18 cellular contexts compared by ENCODE assay signal in the genomic region with DNA sequence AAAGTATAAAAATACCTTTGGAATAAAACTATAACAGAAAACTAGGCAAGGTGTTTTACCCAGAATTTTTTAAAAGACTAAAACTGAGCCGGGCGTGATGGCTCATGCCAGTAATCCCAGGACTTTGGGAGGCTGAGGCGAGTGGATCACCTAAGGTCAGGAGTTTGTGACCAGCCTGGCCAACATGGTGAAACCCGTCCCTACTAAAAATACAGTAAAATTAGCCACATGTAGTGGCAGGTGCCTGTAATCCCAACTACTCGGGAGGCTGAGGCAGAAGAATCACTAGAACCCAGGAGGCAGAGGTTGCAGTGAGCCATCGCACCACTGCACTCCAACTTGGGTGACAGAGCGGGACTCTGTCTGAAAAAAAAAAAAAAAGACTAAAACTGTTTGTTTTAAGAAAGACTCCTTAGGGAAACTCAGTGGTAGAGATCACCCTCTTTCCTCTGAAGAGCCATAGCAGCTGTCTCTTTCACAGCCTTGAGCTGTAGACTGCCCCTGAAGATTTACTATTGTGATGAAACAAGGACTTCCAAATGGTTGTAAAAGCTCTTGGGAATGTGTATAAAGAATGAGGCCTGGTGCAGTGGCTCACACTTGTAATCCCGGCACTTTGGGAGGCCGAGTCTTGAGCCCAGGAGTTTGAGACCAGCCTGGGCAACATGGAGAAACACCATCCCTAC. TPM values are rescaled to one million over a fixed set of nuclear protein-coding genes. Genes with fewer than 3 reads are reported as not detected.
DNase-seq lines count a peak whose midpoint lies in the region; ATAC-seq, FAIRE-seq and TF ChIP-seq lines count a peak whose summit lies in the region.
"Had no signal": no experiment of that assay in that cellular context is flagged by ENCODE, and none has a peak within 500 bp of the region (broad histone marks: within the 10 kb centered on the region; RNA-seq: fewer than 3 reads in every experiment).

No MANE protein-coding gene starts in this region.

- H3K18ac ChIP-seq in neuronal stem cell (ENCODE audit: low read length): no peak overlapping the region

- DNase-seq in ELF-1 (ENCODE audit: low read depth, low spot score): peak; percentile 21
- no peak for DNase-seq in RWPE1 (ENCODE audit: low spot score)
- DNase-seq in fibroblast of villous mesenchyme (ENCODE audit: low read depth): peak; percentile 77
- no peak for DNase-seq in sigmoid colon
- DNase-seq in small intestine: no peak
- no peak for DNase-seq in neuronal stem cell (ENCODE audit: low spot score)
- no peak for DNase-seq in activated CD4-positive, alpha-beta T cell treated with anti-CD3 and anti-CD28 coated beads for 36 hours
- DNase-seq: AML-193, DMS53, GDM1, NCI-H1048, NCI-H2107, NCI-H226, NCI-H526 treated with DMSO at 0.1 percent for 48 hours, PC-3 had no signal

- POLR2A ChIA-PET in RWPE1 (lab: Yijun Ruan, JAX; ENCODE audit: low non-redundant PET): no interaction called here
- POLR2A ChIA-PET in activated CD4-positive, alpha-beta T cell treated with anti-CD3 and anti-CD28 coated beads for 36 hours (lab: Charles Lee): no interaction called here

- CTCF ChIA-PET in RWPE1 (lab: Yijun Ruan, JAX): interaction anchor here (0.6 kb wide), 1 partner anchor 20 kb away, joined by 3 read pairs; no protein-coding TSS in a partner anchor
- CTCF ChIA-PET in activated CD4-positive, alpha-beta T cell treated with anti-CD3 and anti-CD28 coated beads for 36 hours (lab: Charles Lee): interaction anchor here (0.6 to 1.7 kb wide), 4 partner anchors 9 to 91 kb away, joined by 3 to 5 read pairs (median 4); no protein-coding TSS in a partner anchor

- H3K36me3 ChIP-seq in sigmoid colon (no peaks in the 10 kb centered on the region), small intestine (ENCODE audit: control insufficient read depth in 2 of 2, insufficient read depth in 2 of 2, low read length in 2 of 2) (peaks cover 0 to 2% of the 10 kb centered on the region in 2 donors), neuronal stem cell (replicated peaks in 1 of 2; ENCODE audit: control insufficient read depth in 2 of 2, insufficient read depth in 2 of 2, low read length in 2 of 2) (peaks cover 0 to 8% of the 10 kb centered on the region in 2 donors)

- H2AFZ ChIP-seq in neuronal stem cell (ENCODE audit: low read length): no peak overlapping the region

- TF ChIP-seq POLR2A in sigmoid colon (IDR thresholded peaks at IDR 0.05): no peak

- H3K4me3 ChIP-seq in fibroblast of villous mesenchyme (ENCODE audit: low read depth, low read length) (no peak overlapping the region), sigmoid colon (no peak overlapping the region), small intestine (ENCODE audit: low read depth in 1 of 2, low read length in 2 of 2) (no peak overlapping the region), neuronal stem cell (ENCODE audit: low read length in 2 of 2) (no peak overlapping the region)
- H3K4me3 ChIP-seq: K562 had no signal

- H3K9ac ChIP-seq in neuronal stem cell (ENCODE audit: low read depth, low read length, poor library complexity): no peak overlapping the region

- H3K36me3 Mint-ChIP-seq in activated CD4-positive, alpha-beta T cell treated with anti-CD3 and anti-CD28 coated beads for 36 hours (ENCODE audit: low read depth): peaks cover 13% of the 10 kb centered on the region

- 89 to 96% methylated on average over 9 of the region's 9 CpGs for WGBS in sigmoid colon, 2 donors
- 88 to 96% (median 95%) methylated on average over 9 of the region's 9 CpGs for WGBS in small intestine, 3 donors
- no CpG with 5 or more reads among the region's 9 CpGs for WGBS in neuronal stem cell (ENCODE audit: extremely low coverage in 2 of 2, insufficient read length in 2 of 2, insufficient replicate concordance in 1 of 2), 2 donors

- no peak for TF ChIP-seq EP300 in sigmoid colon (IDR thresholded peaks at IDR 0.05)

- no peak overlapping the region for H3K27ac Mint-ChIP-seq in activated CD4-positive, alpha-beta T cell treated with anti-CD3 and anti-CD28 coated beads for 36 hours

- H3K4me1 ChIP-seq in sigmoid colon (peaks cover 0 to 59% (median 35%) of the 10 kb centered on the region in 4 donors), small intestine (ENCODE audit: control insufficient read depth in 2 of 2, insufficient read depth in 1 of 2, low read depth in 1 of 2, low read length in 1 of 2) (no peaks in the 10 kb centered on the region), neuronal stem cell (ENCODE audit: control insufficient read depth in 2 of 2, insufficient read depth in 1 of 2, low read depth in 1 of 2, low read length in 2 of 2) (peaks cover 4 to 7% of the 10 kb centered on the region in 2 donors)

- H2BK12ac ChIP-seq in neuronal stem cell (ENCODE audit: low read length): no peak overlapping the region

- no peak for ATAC-seq in activated CD4-positive, alpha-beta T cell treated with anti-CD3 and anti-CD28 coated beads for 36 hours
- ATAC-seq: K562, PC-3 had no signal

- no peak overlapping the region for H2BK120ac ChIP-seq in neuronal stem cell (ENCODE audit: low read depth, low read length)

- no peak overlapping the region for H4K8ac ChIP-seq in neuronal stem cell (ENCODE audit: low read depth, low read length)

- no peak overlapping the region for H3K23ac ChIP-seq in neuronal stem cell (ENCODE audit: low read depth, low read length, poor library complexity)

- intact Hi-C loops in sigmoid colon (cut with DNase I): no loop called here
- intact Hi-C loops in activated CD4-positive, alpha-beta T cell treated with anti-CD3 and anti-CD28 coated beads for 36 hours (cut with DNase I, micrococcal nuclease): no loop called here

- no peak overlapping the region for H2BK15ac ChIP-seq in neuronal stem cell (ENCODE audit: low read length)

- no peak overlapping the region for H4K91ac ChIP-seq in neuronal stem cell (ENCODE audit: low read depth, low read length, poor library complexity)

- H3K4ac ChIP-seq in neuronal stem cell (ENCODE audit: low read length): no peak overlapping the region

- H3K4me1 Mint-ChIP-seq in activated CD4-positive, alpha-beta T cell treated with anti-CD3 and anti-CD28 coated beads for 36 hours: peaks cover 18% of the 10 kb centered on the region

- H3K27me3 ChIP-seq in sigmoid colon (no peaks in the 10 kb centered on the region), small intestine (ENCODE audit: control insufficient read depth in 2 of 2, insufficient read depth in 2 of 2, low read length in 2 of 2) (no peaks in the 10 kb centered on the region), neuronal stem cell (ENCODE audit: control insufficient read depth in 3 of 3, insufficient read depth in 3 of 3, low read depth in 1 of 3, low read length in 3 of 3) (no peaks in the 10 kb centered on the region)

- H3K4me3 Mint-ChIP-seq in activated CD4-positive, alpha-beta T cell treated with anti-CD3 and anti-CD28 coated beads for 36 hours: no peak overlapping the region

- H3K27ac ChIP-seq in RWPE1: peak overlapping the region; percentile 63
- H3K27ac ChIP-seq in sigmoid colon: peak overlapping the region in 3 of 4 donors; percentile 50 to 60 (median 51)
- H3K27ac ChIP-seq in small intestine (ENCODE audit: low read depth in 1 of 2, low read length in 1 of 2): no peak overlapping the region
- no peak overlapping the region for H3K27ac ChIP-seq in neuronal stem cell (replicated peaks; ENCODE audit: low read length)

- H3K14ac ChIP-seq in neuronal stem cell (ENCODE audit: low read length): no peak overlapping the region

- no peak for FAIRE-seq in small intestine (lab: Jason Lieb, UNC)
- FAIRE-seq: GM19239, K562 had no signal

- H2BK5ac ChIP-seq in neuronal stem cell (ENCODE audit: low read length): no peak overlapping the region

- TF ChIP-seq CTCF in RWPE1 (conservative IDR thresholded peaks at IDR 0.05; ENCODE audit: low read depth) (no peak), fibroblast of villous mesenchyme (IDR thresholded peaks at IDR 0.05; ENCODE audit: insufficient read depth, low read depth, low read length) (no peak), sigmoid colon (IDR thresholded peaks at IDR 0.05) (no peak)

- H3K9me3 ChIP-seq in sigmoid colon (no peaks in the 10 kb centered on the region), small intestine (ENCODE audit: control insufficient read depth, low read depth) (no peaks in the 10 kb centered on the region), neuronal stem cell (replicated peaks in 1 of 2; ENCODE audit: control insufficient read depth in 2 of 2, insufficient read depth in 1 of 2, low read depth in 1 of 2, low read length in 2 of 2) (no peaks in the 10 kb centered on the region)

- H3K4me2 ChIP-seq in neuronal stem cell (ENCODE audit: insufficient read depth, low read length, poor library complexity, severe bottlenecking): no peak overlapping the region

- no peaks in the 10 kb centered on the region for H3K79me1 ChIP-seq in neuronal stem cell (ENCODE audit: low read depth, low read length)

- no peaks in the 10 kb centered on the region for H3K9me3 Mint-ChIP-seq in activated CD4-positive, alpha-beta T cell treated with anti-CD3 and anti-CD28 coated beads for 36 hours (ENCODE audit: low read depth)

- H3K27me3 Mint-ChIP-seq in activated CD4-positive, alpha-beta T cell treated with anti-CD3 and anti-CD28 coated beads for 36 hours: no peaks in the 10 kb centered on the region

- H2AK5ac ChIP-seq in neuronal stem cell (ENCODE audit: low read depth, low read length): no peak overlapping the region

RNA-seq across cellular contexts. Expression of a gene that starts 14.7 kb away (rescaled TPM):
- 0.32 and 0.43 TPM in 2 replicates for total RNA-seq in fibroblast of villous mesenchyme
- total RNA-seq in sigmoid colon: 1 to 10 TPM; 1.4 to 6.8 (median 2.2) TPM
- polyA plus RNA-seq in sigmoid colon: 1 to 10 TPM in 1 of 3 donors, under 1 TPM in 2; 0.22 to 1.2 (median 0.60) TPM
- under 1 TPM in 1 of 3 donors, not detected in 2; 0.03 TPM for polyA plus RNA-seq in small intestine
- polyA plus RNA-seq in neuronal stem cell (2013, experiment 1 of 2): not detected
- polyA plus RNA-seq in neuronal stem cell (2013, experiment 2 of 2): not detected
- total RNA-seq in activated CD4-positive, alpha-beta T cell treated with anti-CD3 and anti-CD28 coated beads for 36 hours: not detected
- total RNA-seq: A673, K562, PC-3 had no signal
- polyA plus RNA-seq: K562 had no signal

Comparison
In these comparisons a context has a peak if more than half of its experiments do, and no peak if none do; other contexts are left out.
1. DNase-seq: peak in ELF-1 (single experiment) and fibroblast of villous mesenchyme (single experiment); none in RWPE1 (single experiment), sigmoid colon (single experiment), small intestine (single experiment), neuronal stem cell (single experiment) and activated CD4-positive, alpha-beta T cell treated with anti-CD3 and anti-CD28 coated beads for 36 hours (single experiment).
2. H3K27ac ChIP-seq: peak in RWPE1 (single experiment) and sigmoid colon (3 of 4); none in small intestine (0 of 2) and neuronal stem cell (single experiment).